12 cellular contexts compared by ENCODE assay signal in the genomic region with DNA sequence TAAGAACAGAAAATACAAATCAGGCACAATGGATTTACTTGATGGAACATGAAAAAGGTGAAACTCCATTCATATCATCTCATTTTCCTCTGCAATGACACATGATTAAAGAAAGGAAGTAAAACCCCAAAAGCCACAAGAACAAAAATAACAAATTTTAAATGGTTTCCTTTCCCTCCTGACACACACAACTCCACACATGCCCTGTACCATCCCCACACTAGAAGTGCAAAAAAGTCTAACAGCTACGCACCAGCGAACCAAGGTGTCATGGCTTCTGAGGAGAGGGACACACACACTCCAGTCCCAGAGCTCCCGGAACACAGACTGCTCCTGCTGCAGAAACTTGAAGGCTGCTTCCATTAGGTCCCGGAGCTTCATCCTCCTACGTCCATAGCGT. TPM values are rescaled to one million over a fixed set of nuclear protein-coding genes. Genes with fewer than 3 reads are reported as not detected.
DNase-seq lines count a peak whose midpoint lies in the region; ATAC-seq and TF ChIP-seq lines count a peak whose summit lies in the region.
"Had no signal": no experiment of that assay in that cellular context is flagged by ENCODE, and none has a peak within 500 bp of the region (broad histone marks: within the 10 kb centered on the region; RNA-seq: fewer than 3 reads in every experiment).

No MANE protein-coding gene starts in this region.

- H3K36me3 Mint-ChIP-seq in WTC11 = peaks cover 65% of the 10 kb centered on the region
- peaks cover 4 to 70% (median 17%) of the 10 kb centered on the region in 3 donors for H3K36me3 Mint-ChIP-seq in naive thymus-derived CD8-positive, alpha-beta T cell

- H3K27me3 Mint-ChIP-seq in WTC11 (ENCODE audit: low read depth) = no peaks in the 10 kb centered on the region
- no peaks in the 10 kb centered on the region for H3K27me3 Mint-ChIP-seq in naive thymus-derived CD8-positive, alpha-beta T cell

- H3K9me3 Mint-ChIP-seq in WTC11 = no peaks in the 10 kb centered on the region
- no peaks in the 10 kb centered on the region for H3K9me3 Mint-ChIP-seq in naive thymus-derived CD8-positive, alpha-beta T cell

- peaks cover 17% of the 10 kb centered on the region for H3K4me1 Mint-ChIP-seq in WTC11
- peaks cover 23 to 29% (median 27%) of the 10 kb centered on the region in 4 donors for H3K4me1 Mint-ChIP-seq in naive thymus-derived CD8-positive, alpha-beta T cell

- TF ChIP-seq CTCF in WTC11 (IDR thresholded peaks at IDR 0.05) = no peak

- H3K4me3 Mint-ChIP-seq in WTC11 = no peak overlapping the region
- H3K4me3 Mint-ChIP-seq in naive thymus-derived CD8-positive, alpha-beta T cell = peak overlapping the region; percentile 16 to 85 (median 77)

- peak overlapping the region; percentile 88 for H3K27ac Mint-ChIP-seq in WTC11
- peak overlapping the region; percentile 24 to 83 (median 60) for H3K27ac Mint-ChIP-seq in naive thymus-derived CD8-positive, alpha-beta T cell

- CTCF ChIA-PET in WTC11 (lab: Charles Lee) = no interaction called here

- ATAC-seq in HG02678 (IDR thresholded peaks at IDR 0.05; ENCODE audit: unreplicated experiment) = peak; percentile 53
- ATAC-seq in WTC11 = no peak
- ATAC-seq in naive thymus-derived CD8-positive, alpha-beta T cell = peak; percentile 69 to 77
- ATAC-seq in GM18505 (IDR thresholded peaks at IDR 0.05; ENCODE audit: unreplicated experiment) = no peak
- ATAC-seq: body of pancreas had no signal

- peak; percentile 13 for DNase-seq in activated CD4-positive, alpha-beta T cell treated with anti-CD3 and anti-CD28 coated beads for 48 hours
- no peak for DNase-seq in activated CD4-positive, alpha-beta T cell treated with anti-CD3 and anti-CD28 coated beads, Interleukin-2, amount 50 U/mL, for 4 hours
- DNase-seq in WTC11 (ENCODE audit: low spot score) = no peak
- DNase-seq in naive thymus-derived CD8-positive, alpha-beta T cell = peak in 3 of 10 donors; percentile 30 to 63 (median 52)
- no peak for DNase-seq in cerebellar cortex (ENCODE audit: low spot score)
- no peak for DNase-seq in epidermal melanocyte (ENCODE audit: insufficient read length, low spot score)
- DNase-seq: body of pancreas, DMS79, IMR-90, PC-9 had no signal

- POLR2A ChIA-PET in WTC11 (lab: Charles Lee) = no interaction called here
- POLR2A ChIA-PET in naive thymus-derived CD8-positive, alpha-beta T cell (lab: Charles Lee) = interaction anchor here (0.6 to 1.5 kb wide), 2 partner anchors 10 to 33 kb away, joined by 3 to 11 read pairs; no protein-coding TSS in a partner anchor

- no peak for TF ChIP-seq POLR2A in GM18505 (IDR thresholded peaks at IDR 0.05; ENCODE audit: borderline replicate concordance, extremely low read depth, insufficient read depth, insufficient read length)

TF ChIP-seq in WTC11, 78 proteins besides CTCF, POLR2A, EP300 and RAD21:
- TF ChIP-seq ARID4B (CRISPR knock-in tag; IDR thresholded peaks at IDR 0.05; ENCODE audit: borderline replicate concordance) (no peak), ZNF512 (CRISPR knock-in tag; IDR thresholded peaks at IDR 0.05; ENCODE audit: borderline replicate concordance) (no peak), NFATC4 (CRISPR knock-in tag; IDR thresholded peaks at IDR 0.05) (no peak), TP53 (CRISPR knock-in tag; IDR thresholded peaks at IDR 0.05) (no peak), E2F1 (CRISPR knock-in tag; IDR thresholded peaks at IDR 0.05) (no peak)
TF ChIP-seq in WTC11: peak in this region for 0.

RNA-seq across cellular contexts. Expression of gene MDN1, which starts 25.3 kb away (rescaled TPM):
- 146 to 195 TPM (median 146 TPM) in 3 replicates for total RNA-seq in WTC11 (2021)
- 10 to 100 TPM; 60.7 to 62.5 TPM for total RNA-seq in naive thymus-derived CD8-positive, alpha-beta T cell
- polyA plus RNA-seq in naive thymus-derived CD8-positive, alpha-beta T cell = 10 to 100 TPM in 1 of 3 donors, 1 to 10 TPM in 2; 3.4 to 10.2 (median 5.0) TPM

RNA-seq across cellular contexts. Expression of gene CASP8AP2, which starts 35.4 kb away (rescaled TPM):
- total RNA-seq in WTC11 (2021) = 24.2 to 27.9 TPM (median 25.0 TPM) in 3 replicates
- 10 to 100 TPM; 51.2 to 54.4 TPM for total RNA-seq in naive thymus-derived CD8-positive, alpha-beta T cell
- 10 to 100 TPM; 37.7 to 47.0 (median 42.5) TPM for polyA plus RNA-seq in naive thymus-derived CD8-positive, alpha-beta T cell

Comparison
In these comparisons a context has a peak if more than half of its experiments do, and no peak if none do; other contexts are left out.
1. ATAC-seq: peak in HG02678 (single experiment) and naive thymus-derived CD8-positive, alpha-beta T cell (2 of 2); none in WTC11 (single experiment) and GM18505 (single experiment).